Comparison of ENCODE assay signal across 8 cellular contexts in genomic region chr16:10937068-10937859, GRCh38. TPM values are rescaled to one million over a fixed set of nuclear protein-coding genes. Genes with fewer than 3 reads are reported as not detected.
DNase-seq lines count a peak whose midpoint lies in the region; ATAC-seq and TF ChIP-seq lines count a peak whose summit lies in the region.

No MANE protein-coding gene starts in this region.

- no peaks in the 10 kb centered on the region for H3K27me3 Mint-ChIP-seq in activated CD4-positive, alpha-beta memory T cell treated with anti-CD3 and anti-CD28 coated beads for 36 hours

- peaks cover 39 to 91% (median 88%) of the 10 kb centered on the region in 9 donors for H3K4me1 ChIP-seq in heart right ventricle
- H3K4me1 ChIP-seq in psoas muscle, result peaks cover 81% of the 10 kb centered on the region

- peak overlapping the region; percentile 41 for H3K4me3 Mint-ChIP-seq in activated CD4-positive, alpha-beta memory T cell treated with anti-CD3 and anti-CD28 coated beads for 36 hours

- H3K9me3 Mint-ChIP-seq in activated CD4-positive, alpha-beta memory T cell treated with anti-CD3 and anti-CD28 coated beads for 36 hours, result no peaks in the 10 kb centered on the region

- H3K4me3 ChIP-seq in heart right ventricle (peak overlapping the region in 8 of 10 donors; percentile 14 to 89 (median 40)), psoas muscle (peak overlapping the region; percentile 86)

- peaks cover 17% of the 10 kb centered on the region for H3K36me3 Mint-ChIP-seq in activated CD4-positive, alpha-beta memory T cell treated with anti-CD3 and anti-CD28 coated beads for 36 hours

- H3K36me3 ChIP-seq in heart right ventricle, result peaks cover 0 to 28% (median 8%) of the 10 kb centered on the region in 9 donors
- H3K36me3 ChIP-seq in psoas muscle (ENCODE audit: insufficient read depth in 1 of 2, low read depth in 1 of 2), result peaks cover 0 to 11% of the 10 kb centered on the region in 2 donors

- ATAC-seq in heart right ventricle (peak in 3 of 8 donors; percentile 14 to 33 (median 18)), psoas muscle (peak; percentile 4 to 28 (median 18)), HG03457 (IDR thresholded peaks at IDR 0.05; ENCODE audit: unreplicated experiment) (no peak), GM18868 (IDR thresholded peaks at IDR 0.05; ENCODE audit: unreplicated experiment) (no peak)

- H3K4me1 Mint-ChIP-seq in activated CD4-positive, alpha-beta memory T cell treated with anti-CD3 and anti-CD28 coated beads for 36 hours (ENCODE audit: low read depth), result peaks cover 69% of the 10 kb centered on the region

- in situ Hi-C loops in G401 (cut with HindIII; ENCODE audit: low sequenced_read_pairs), result no loop called here

- no peak overlapping the region for H3K27ac Mint-ChIP-seq in activated CD4-positive, alpha-beta memory T cell treated with anti-CD3 and anti-CD28 coated beads for 36 hours

- POLR2A ChIA-PET in activated CD4-positive, alpha-beta memory T cell treated with anti-CD3 and anti-CD28 coated beads for 36 hours (lab: Charles Lee), result interaction anchor here (0.8 to 1.2 kb wide), 2 partner anchors 18 to 193 kb away, joined by 3 to 9 read pairs; partner anchors contain the start of gene NUBP1

- peak; percentile 63 for DNase-seq in G401 (ENCODE audit: low spot score)
- DNase-seq in activated CD4-positive, alpha-beta memory T cell treated with anti-CD3 and anti-CD28 coated beads for 36 hours, result no peak
- DNase-seq in heart right ventricle, result no peak
- peak in 1 of 2 donors; percentile 53 for DNase-seq in psoas muscle
- no peak for DNase-seq in NCI-H774 (lab: John Stamatoyannopoulos, UW)
- no peak for DNase-seq in DMS53 (lab: John Stamatoyannopoulos, UW)

- H3K27me3 ChIP-seq in heart right ventricle (no peaks in the 10 kb centered on the region), psoas muscle (ENCODE audit: insufficient read depth in 3 of 3, low read length in 2 of 3) (no peaks in the 10 kb centered on the region)

- peak in 2 of 9 donors; percentile 15 to 25 for TF ChIP-seq CTCF in heart right ventricle (IDR thresholded peaks at IDR 0.05)
- TF ChIP-seq CTCF in psoas muscle (IDR thresholded peaks at IDR 0.05), result no peak

- WGBS in heart right ventricle, 2 donors, result 21 to 24% methylated on average over 11 of the region's 11 CpGs
- WGBS in psoas muscle, 3 donors, result 11 to 20% (median 13%) methylated on average over 11 of the region's 11 CpGs

- peak overlapping the region in 9 of 10 donors; percentile 65 to 94 (median 90) for H3K27ac ChIP-seq in heart right ventricle
- H3K27ac ChIP-seq in psoas muscle, result peak overlapping the region; percentile 91

- intact Hi-C loops in activated CD4-positive, alpha-beta memory T cell treated with anti-CD3 and anti-CD28 coated beads for 36 hours (cut with micrococcal nuclease), result no loop called here
- intact Hi-C loops in heart right ventricle (cut with DNase I), result loop anchor here in 1 of 10 donors (10.0 kb wide), 1 partner anchor 612 kb away; no protein-coding TSS in a partner anchor
- intact Hi-C loops in psoas muscle (cut with DNase I), result no loop called here

- CTCF ChIA-PET in activated CD4-positive, alpha-beta memory T cell treated with anti-CD3 and anti-CD28 coated beads for 36 hours (lab: Charles Lee), result interaction anchor here (0.5 to 2.4 kb wide), 7 partner anchors 14 to 422 kb away, joined by 3 to 16 read pairs (median 3); no protein-coding TSS in a partner anchor

- H3K9me3 ChIP-seq in heart right ventricle (no peaks in the 10 kb centered on the region), psoas muscle (no peaks in the 10 kb centered on the region)

RNA-seq across cellular contexts. Expression of gene DEXI, which starts 5.0 kb away (rescaled TPM):
- 90.6 and 91.9 TPM in 2 replicates for total RNA-seq in G401 (2014; rRNA removed; shearing (Covaris generic))
- 10 to 100 TPM; 35.1 to 38.2 TPM for total RNA-seq in activated CD4-positive, alpha-beta memory T cell treated with anti-CD3 and anti-CD28 coated beads for 36 hours
- total RNA-seq in heart right ventricle (100 to 1,000 TPM in 4 of 10 donors, 10 to 100 TPM in 6; 68.8 to 109 (median 81.6) TPM), psoas muscle (10 to 100 TPM; 71.9 to 95.1 (median 83.1) TPM)
- polyA plus RNA-seq in heart right ventricle (100 to 1,000 TPM in 1 of 2 donors, 10 to 100 TPM in 1; 91.4 to 104 TPM), psoas muscle (100 to 1,000 TPM in 2 of 3 donors, 10 to 100 TPM in 1; 98.9 to 122 (median 104) TPM)

RNA-seq across cellular contexts. Expression of gene CLEC16A, which starts 7.1 kb away (rescaled TPM):
- total RNA-seq in G401 (2014; rRNA removed; shearing (Covaris generic)), result 15.6 and 16.6 TPM in 2 replicates
- 10 to 100 TPM; 25.5 to 26.7 TPM for total RNA-seq in activated CD4-positive, alpha-beta memory T cell treated with anti-CD3 and anti-CD28 coated beads for 36 hours
- total RNA-seq in heart right ventricle, result 10 to 100 TPM; 17.2 to 30.8 (median 23.2) TPM
- polyA plus RNA-seq in heart right ventricle, result 10 to 100 TPM; 12.1 to 16.7 TPM
- 10 to 100 TPM; 18.3 to 24.5 (median 22.4) TPM for total RNA-seq in psoas muscle
- polyA plus RNA-seq in psoas muscle, result 10 to 100 TPM; 13.1 to 28.1 (median 15.3) TPM

Comparison
In these comparisons a context has a peak if more than half of its experiments do, and no peak if none do; other contexts are left out.
1. ATAC-seq: peak in psoas muscle (4 of 4); none in HG03457 (single experiment) and GM18868 (single experiment).